ENCODE assay signal across 1 cellular context in the genomic region with DNA sequence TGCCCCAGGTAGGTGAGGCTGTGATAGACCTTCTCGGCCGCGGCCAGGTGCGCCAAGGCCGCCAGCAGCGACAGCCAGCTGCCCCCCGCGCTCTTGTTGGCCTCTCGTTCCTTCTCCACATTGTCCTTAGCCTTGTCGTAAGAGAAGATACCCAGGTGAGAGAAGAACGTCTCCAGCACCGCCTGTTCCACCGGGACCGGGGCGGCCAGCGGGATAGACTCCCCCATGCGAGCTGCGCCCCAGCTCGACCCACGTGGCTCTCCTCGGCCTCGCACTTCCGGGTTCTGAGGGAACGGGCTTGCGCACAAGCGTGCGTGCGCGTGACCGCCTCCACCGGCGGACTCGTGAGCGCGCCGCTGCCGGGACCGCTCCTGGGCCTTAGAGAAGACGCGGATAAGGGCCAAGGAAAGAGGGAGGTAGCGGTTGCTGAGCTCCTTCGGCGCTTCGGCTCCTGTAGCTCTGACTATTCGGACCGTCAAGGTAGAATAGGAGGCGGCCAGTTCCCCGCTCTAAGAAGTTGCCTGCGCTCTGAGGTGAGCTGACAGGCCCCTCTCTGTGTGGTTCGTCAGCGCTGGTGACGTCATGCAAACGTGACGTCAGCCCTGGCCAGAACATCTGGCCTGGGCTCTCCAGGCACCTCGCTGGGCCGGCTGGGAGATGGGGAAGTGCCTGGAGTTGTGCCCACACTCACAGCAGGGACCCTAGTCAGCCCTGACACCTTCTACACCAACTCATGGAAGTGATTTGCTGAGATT.
TF ChIP-seq lines count a peak whose summit lies in the region.

Gene KICS2, minus strand, starts transcription at position 286 of the 755 bp plus-strand sequence. Its CDS starts 59 bp downstream, at position 227.

TF ChIP-seq in HepG2, 621 proteins besides CTCF, POLR2A, EP300 and RAD21 (continued from another document and continues in another):
- TF ChIP-seq, protein P1, sequence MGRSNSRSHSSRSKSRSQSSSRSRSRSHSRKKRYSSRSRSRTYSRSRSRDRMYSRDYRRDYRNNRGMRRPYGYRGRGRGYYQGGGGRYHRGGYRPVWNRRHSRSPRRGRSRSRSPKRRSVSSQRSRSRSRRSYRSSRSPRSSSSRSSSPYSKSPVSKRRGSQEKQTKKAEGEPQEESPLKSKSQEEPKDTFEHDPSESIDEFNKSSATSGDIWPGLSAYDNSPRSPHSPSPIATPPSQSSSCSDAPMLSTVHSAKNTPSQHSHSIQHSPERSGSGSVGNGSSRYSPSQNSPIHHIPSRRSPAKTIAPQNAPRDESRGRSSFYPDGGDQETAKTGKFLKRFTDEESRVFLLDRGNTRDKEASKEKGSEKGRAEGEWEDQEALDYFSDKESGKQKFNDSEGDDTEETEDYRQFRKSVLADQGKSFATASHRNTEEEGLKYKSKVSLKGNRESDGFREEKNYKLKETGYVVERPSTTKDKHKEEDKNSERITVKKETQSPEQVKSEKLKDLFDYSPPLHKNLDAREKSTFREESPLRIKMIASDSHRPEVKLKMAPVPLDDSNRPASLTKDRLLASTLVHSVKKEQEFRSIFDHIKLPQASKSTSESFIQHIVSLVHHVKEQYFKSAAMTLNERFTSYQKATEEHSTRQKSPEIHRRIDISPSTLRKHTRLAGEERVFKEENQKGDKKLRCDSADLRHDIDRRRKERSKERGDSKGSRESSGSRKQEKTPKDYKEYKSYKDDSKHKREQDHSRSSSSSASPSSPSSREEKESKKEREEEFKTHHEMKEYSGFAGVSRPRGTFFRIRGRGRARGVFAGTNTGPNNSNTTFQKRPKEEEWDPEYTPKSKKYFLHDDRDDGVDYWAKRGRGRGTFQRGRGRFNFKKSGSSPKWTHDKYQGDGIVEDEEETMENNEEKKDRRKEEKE (IDR thresholded peaks at IDR 0.05) = no peak
- TF ChIP-seq GTF2F1 (IDR thresholded peaks at IDR 0.05; ENCODE audit: low read length) (no peak), HOMEZ (CRISPR knock-in tag; IDR thresholded peaks at IDR 0.05; ENCODE audit: low read depth) (peak; percentile 32; the same call in 1 of the 2 replicates), HHEX (CRISPR knock-in tag; IDR thresholded peaks at IDR 0.05) (no peak), ZNF547 (CRISPR knock-in tag; IDR thresholded peaks at IDR 0.05) (peak; percentile 88), ZFX (CRISPR knock-in tag; IDR thresholded peaks at IDR 0.05; ENCODE audit: low read depth) (peak; percentile 96), ZNF318 (CRISPR knock-in tag; IDR thresholded peaks at IDR 0.05) (0 out of 2 replicates have a peak, but pooled peaks have one; percentile 51), TSC22D2 (CRISPR knock-in tag; IDR thresholded peaks at IDR 0.05; ENCODE audit: borderline replicate concordance) (no peak), FOXC1 (CRISPR knock-in tag; IDR thresholded peaks at IDR 0.05; ENCODE audit: borderline replicate concordance) (peak; percentile 84; the same call in 1 of the 2 replicates), TAF1 (CRISPR knock-in tag; IDR thresholded peaks at IDR 0.05) (peak; percentile 86), ELF1 (CRISPR knock-in tag; IDR thresholded peaks at IDR 0.05) (peak; percentile 100), ZNF382 (CRISPR knock-in tag; IDR thresholded peaks at IDR 0.05; ENCODE audit: borderline replicate concordance) (no peak), ZNF260 (CRISPR knock-in tag; IDR thresholded peaks at IDR 0.05; ENCODE audit: borderline replicate concordance, low read depth) (0 out of 2 replicates have a peak, but pooled peaks have one; percentile 57), MTA1 (CRISPR knock-in tag; IDR thresholded peaks at IDR 0.05; ENCODE audit: borderline replicate concordance) (peak; percentile 73; the same call in 1 of the 2 replicates), HMGA1 (CRISPR knock-in tag; conservative IDR thresholded peaks at IDR 0.05) (no peak), RELA (CRISPR knock-in tag; IDR thresholded peaks at IDR 0.05) (no peak), NONO (IDR thresholded peaks at IDR 0.05) (no peak), NONO (CRISPR knock-in tag; conservative IDR thresholded peaks at IDR 0.05) (peak; percentile 51; the same call in 1 of the 2 replicates), SMAD3 (CRISPR knock-in tag; IDR thresholded peaks at IDR 0.05) (no peak), PRMT3 (CRISPR knock-in tag; IDR thresholded peaks at IDR 0.05; ENCODE audit: borderline replicate concordance, low read depth) (no peak), NR1H2 (CRISPR knock-in tag; IDR thresholded peaks at IDR 0.05; ENCODE audit: borderline replicate concordance, low read depth) (peak; percentile 19; the same call in 1 of the 2 replicates), ZFP37 (CRISPR knock-in tag; IDR thresholded peaks at IDR 0.05; ENCODE audit: borderline replicate concordance) (peak; percentile 71; the same call in 1 of the 2 replicates), CREM (IDR thresholded peaks at IDR 0.05) (peak; percentile 95), CREM (CRISPR knock-in tag; IDR thresholded peaks at IDR 0.05) (peak; percentile 75), ZSCAN31 (CRISPR knock-in tag; IDR thresholded peaks at IDR 0.05; ENCODE audit: low read depth) (no peak), TBX3 (IDR thresholded peaks at IDR 0.05; ENCODE audit: borderline replicate concordance) (no peak), MAFK (conservative IDR thresholded peaks at IDR 0.05 in 1 of 2, IDR thresholded peaks at IDR 0.05 in 1 of 2; ENCODE audit: low read length in 2 of 2) (no peak), ZNF572 (CRISPR knock-in tag; IDR thresholded peaks at IDR 0.05) (0 out of 2 replicates have a peak, but pooled peaks have one; percentile 65), ZNF749 (CRISPR knock-in tag; IDR thresholded peaks at IDR 0.05; ENCODE audit: borderline replicate concordance) (no peak; the same call in 1 of the 2 replicates), CCDC6 (CRISPR knock-in tag; IDR thresholded peaks at IDR 0.05) (peak; percentile 61; the same call in 1 of the 2 replicates), ZSCAN30 (CRISPR knock-in tag; IDR thresholded peaks at IDR 0.05) (0 out of 2 replicates have a peak, but pooled peaks have one; percentile 60), RARA (CRISPR knock-in tag; IDR thresholded peaks at IDR 0.05) (peak; percentile 33; the same call in 1 of the 2 replicates), REPIN1 (CRISPR knock-in tag; IDR thresholded peaks at IDR 0.05; ENCODE audit: borderline replicate concordance, low read depth) (peak; percentile 69), SIX1 (CRISPR knock-in tag; IDR thresholded peaks at IDR 0.05; ENCODE audit: borderline replicate concordance) (no peak; the same call in 1 of the 2 replicates), HDAC1 (CRISPR knock-in tag; IDR thresholded peaks at IDR 0.05) (peak; percentile 98), RBM22 (optimal IDR thresholded peaks at IDR 0.05; ENCODE audit: low read length) (no peak), JUND (CRISPR knock-in tag; IDR thresholded peaks at IDR 0.05) (peak; percentile 51), ZMYM2 (CRISPR knock-in tag; IDR thresholded peaks at IDR 0.05) (no peak), KAT7 (CRISPR knock-in tag; IDR thresholded peaks at IDR 0.05; ENCODE audit: borderline replicate concordance) (peak; percentile 83; the same call in 1 of the 2 replicates), ZNF589 (CRISPR knock-in tag; conservative IDR thresholded peaks at IDR 0.05) (no peak), ZFP90 (CRISPR knock-in tag; IDR thresholded peaks at IDR 0.05; ENCODE audit: borderline replicate concordance) (peak; percentile 93), IKZF4 (CRISPR knock-in tag; IDR thresholded peaks at IDR 0.05; ENCODE audit: borderline replicate concordance, low read depth, not compliant biosample characterization) (no peak), ZNF703 (CRISPR knock-in tag; IDR thresholded peaks at IDR 0.05; ENCODE audit: borderline replicate concordance) (no peak)
- TF ChIP-seq, protein P2, sequence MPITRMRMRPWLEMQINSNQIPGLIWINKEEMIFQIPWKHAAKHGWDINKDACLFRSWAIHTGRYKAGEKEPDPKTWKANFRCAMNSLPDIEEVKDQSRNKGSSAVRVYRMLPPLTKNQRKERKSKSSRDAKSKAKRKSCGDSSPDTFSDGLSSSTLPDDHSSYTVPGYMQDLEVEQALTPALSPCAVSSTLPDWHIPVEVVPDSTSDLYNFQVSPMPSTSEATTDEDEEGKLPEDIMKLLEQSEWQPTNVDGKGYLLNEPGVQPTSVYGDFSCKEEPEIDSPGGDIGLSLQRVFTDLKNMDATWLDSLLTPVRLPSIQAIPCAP (CRISPR knock-in tag; IDR thresholded peaks at IDR 0.05; ENCODE audit: low read depth) = no peak
- TF ChIP-seq, protein P3, sequence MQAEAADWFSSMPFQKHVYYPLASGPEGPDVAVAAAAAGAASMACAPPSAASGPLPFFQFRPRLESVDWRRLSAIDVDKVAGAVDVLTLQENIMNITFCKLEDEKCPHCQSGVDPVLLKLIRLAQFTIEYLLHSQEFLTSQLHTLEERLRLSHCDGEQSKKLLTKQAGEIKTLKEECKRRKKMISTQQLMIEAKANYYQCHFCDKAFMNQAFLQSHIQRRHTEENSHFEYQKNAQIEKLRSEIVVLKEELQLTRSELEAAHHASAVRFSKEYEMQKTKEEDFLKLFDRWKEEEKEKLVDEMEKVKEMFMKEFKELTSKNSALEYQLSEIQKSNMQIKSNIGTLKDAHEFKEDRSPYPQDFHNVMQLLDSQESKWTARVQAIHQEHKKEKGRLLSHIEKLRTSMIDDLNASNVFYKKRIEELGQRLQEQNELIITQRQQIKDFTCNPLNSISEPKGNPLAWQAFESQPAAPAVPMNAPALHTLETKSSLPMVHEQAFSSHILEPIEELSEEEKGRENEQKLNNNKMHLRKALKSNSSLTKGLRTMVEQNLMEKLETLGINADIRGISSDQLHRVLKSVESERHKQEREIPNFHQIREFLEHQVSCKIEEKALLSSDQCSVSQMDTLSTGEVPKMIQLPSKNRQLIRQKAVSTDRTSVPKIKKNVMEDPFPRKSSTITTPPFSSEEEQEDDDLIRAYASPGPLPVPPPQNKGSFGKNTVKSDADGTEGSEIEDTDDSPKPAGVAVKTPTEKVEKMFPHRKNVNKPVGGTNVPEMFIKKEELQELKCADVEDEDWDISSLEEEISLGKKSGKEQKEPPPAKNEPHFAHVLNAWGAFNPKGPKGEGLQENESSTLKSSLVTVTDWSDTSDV (CRISPR knock-in tag; IDR thresholded peaks at IDR 0.05) = peak; percentile 89; the same call in 1 of the 2 replicates
- TF ChIP-seq, protein P4, sequence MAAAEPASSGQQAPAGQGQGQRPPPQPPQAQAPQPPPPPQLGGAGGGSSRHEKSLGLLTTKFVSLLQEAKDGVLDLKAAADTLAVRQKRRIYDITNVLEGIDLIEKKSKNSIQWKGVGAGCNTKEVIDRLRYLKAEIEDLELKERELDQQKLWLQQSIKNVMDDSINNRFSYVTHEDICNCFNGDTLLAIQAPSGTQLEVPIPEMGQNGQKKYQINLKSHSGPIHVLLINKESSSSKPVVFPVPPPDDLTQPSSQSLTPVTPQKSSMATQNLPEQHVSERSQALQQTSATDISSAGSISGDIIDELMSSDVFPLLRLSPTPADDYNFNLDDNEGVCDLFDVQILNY (CRISPR knock-in tag; conservative IDR thresholded peaks at IDR 0.05) = no peak; the same call in 1 of the 2 replicates
